ENCODE assay signal across 29 cellular contexts in genomic region chr2:188248513-188248912, GRCh38.
"Had no signal": no experiment of that assay in that cellular context is flagged by ENCODE, and none has a peak within 500 bp of the region (broad histone marks: within the 10 kb centered on the region; RNA-seq: fewer than 3 reads in every experiment).

No MANE protein-coding gene starts in this region.

- H3K27me3 Mint-ChIP-seq: stimulated activated memory B cell treated with anti-CD40 and anti-IgM and Interleukin-4, amounts not matched to agents 10 μg/mL and 1 μg/mL and 100 μg/mL, for 72 hours; stimulated activated naive B cell treated with anti-CD40 and anti-IgM and Interleukin-4, amounts not matched to agents 10 μg/mL and 1 μg/mL and 100 μg/mL, for 72 hours; stimulated activated naive CD8-positive, alpha-beta T cell treated with anti-CD3 and anti-CD28 coated beads, Interleukin-15, amount 100 ng/mL, for 72 hours; stimulated activated naive CD8-positive, alpha-beta T cell treated with anti-CD3 and anti-CD28 coated beads, Interleukin-15, Interleukin-2, amounts not matched to agents 100 ng/mL and 50 ng/mL, for 24 hours; type B pancreatic cell had no signal

- H3K4me1 ChIP-seq: stomach, suprapubic skin, testis, thyroid gland, tibial artery, tibial nerve, transverse colon, upper lobe of left lung, upper lobe of right lung, uterus, vagina had no signal

- H3K4me1 Mint-ChIP-seq: stimulated activated effector memory CD8-positive, alpha-beta T cell treated with anti-CD3 and anti-CD28 coated beads, Interleukin-12 subunit alpha, Interleukin-12 subunit beta, amount 100 ng/mL, for 72 hours; stimulated activated memory B cell treated with anti-CD40 and anti-IgM and Interleukin-4, amounts not matched to agents 10 μg/mL and 1 μg/mL and 100 μg/mL, for 72 hours; stimulated activated naive B cell treated with anti-CD40 and anti-IgM and Interleukin-4, amounts not matched to agents 10 μg/mL and 1 μg/mL and 100 μg/mL, for 72 hours; stimulated activated naive CD8-positive, alpha-beta T cell treated with anti-CD3 and anti-CD28 coated beads, Interleukin-15, amount 100 ng/mL, for 72 hours had no signal

- H3K27me3 ChIP-seq: stomach, suprapubic skin, testis, thyroid gland, tibial artery, tibial nerve, transverse colon, upper lobe of left lung, upper lobe of right lung, uterus, vagina had no signal

- H3K36me3 Mint-ChIP-seq: stimulated activated effector memory CD8-positive, alpha-beta T cell treated with anti-CD3 and anti-CD28 coated beads, Interleukin-12 subunit alpha, Interleukin-12 subunit beta, amount 100 ng/mL, for 72 hours; stimulated activated memory B cell treated with anti-CD40 and anti-IgM and Interleukin-4, amounts not matched to agents 10 μg/mL and 1 μg/mL and 100 μg/mL, for 72 hours; stimulated activated naive B cell treated with anti-CD40 and anti-IgM and Interleukin-4, amounts not matched to agents 10 μg/mL and 1 μg/mL and 100 μg/mL, for 72 hours; type B pancreatic cell had no signal

- H3K4me3 ChIP-seq: stomach, suprapubic skin, testis, thoracic aorta, thyroid gland, tibial artery, tibial nerve, transverse colon, upper lobe of left lung, upper lobe of right lung, uterus, vagina had no signal

- H3K27ac ChIP-seq: stomach, suprapubic skin, testis, thoracic aorta, thyroid gland, tibial artery, tibial nerve, transverse colon, upper lobe of left lung, upper lobe of right lung, uterus, vagina had no signal

- H3K4me3 Mint-ChIP-seq: stimulated activated effector memory CD8-positive, alpha-beta T cell treated with anti-CD3 and anti-CD28 coated beads, Interleukin-12 subunit alpha, Interleukin-12 subunit beta, amount 100 ng/mL, for 72 hours; stimulated activated memory B cell treated with anti-CD40 and anti-IgM and Interleukin-4, amounts not matched to agents 10 μg/mL and 1 μg/mL and 100 μg/mL, for 72 hours; stimulated activated naive B cell treated with anti-CD40 and anti-IgM and Interleukin-4, amounts not matched to agents 10 μg/mL and 1 μg/mL and 100 μg/mL, for 72 hours; stimulated activated naive CD8-positive, alpha-beta T cell treated with anti-CD3 and anti-CD28 coated beads, Interleukin-15, amount 100 ng/mL, for 72 hours; stimulated activated naive CD8-positive, alpha-beta T cell treated with anti-CD3 and anti-CD28 coated beads, Interleukin-15, Interleukin-2, amounts not matched to agents 100 ng/mL and 50 ng/mL, for 24 hours; type B pancreatic cell had no signal

- H3K27ac Mint-ChIP-seq: stimulated activated effector memory CD8-positive, alpha-beta T cell treated with anti-CD3 and anti-CD28 coated beads, Interleukin-12 subunit alpha, Interleukin-12 subunit beta, amount 100 ng/mL, for 72 hours; stimulated activated memory B cell treated with anti-CD40 and anti-IgM and Interleukin-4, amounts not matched to agents 10 μg/mL and 1 μg/mL and 100 μg/mL, for 72 hours; stimulated activated naive B cell treated with anti-CD40 and anti-IgM and Interleukin-4, amounts not matched to agents 10 μg/mL and 1 μg/mL and 100 μg/mL, for 72 hours; stimulated activated naive CD8-positive, alpha-beta T cell treated with anti-CD3 and anti-CD28 coated beads, Interleukin-15, amount 100 ng/mL, for 72 hours; stimulated activated naive CD8-positive, alpha-beta T cell treated with anti-CD3 and anti-CD28 coated beads, Interleukin-15, Interleukin-2, amounts not matched to agents 100 ng/mL and 50 ng/mL, for 24 hours; type B pancreatic cell had no signal

- H3K36me3 ChIP-seq: stomach, suprapubic skin, thoracic aorta, thyroid gland, tibial artery, tibial nerve, transverse colon, upper lobe of left lung, upper lobe of right lung, uterus, vagina had no signal

- ATAC-seq: stimulated activated effector memory CD8-positive, alpha-beta T cell treated with anti-CD3 and anti-CD28 coated beads, Interleukin-12 subunit alpha, Interleukin-12 subunit beta, amount 100 ng/mL, for 72 hours; stimulated activated memory B cell treated with anti-CD40 and anti-IgM and Interleukin-4, amounts not matched to agents 10 μg/mL and 1 μg/mL and 100 μg/mL, for 72 hours; stimulated activated naive B cell treated with anti-CD40 and anti-IgM and Interleukin-4, amounts not matched to agents 10 μg/mL and 1 μg/mL and 100 μg/mL, for 72 hours; stimulated activated naive CD8-positive, alpha-beta T cell treated with anti-CD3 and anti-CD28 coated beads, Interleukin-15, amount 100 ng/mL, for 72 hours; stimulated activated naive CD8-positive, alpha-beta T cell treated with anti-CD3 and anti-CD28 coated beads, Interleukin-15, Interleukin-2, amounts not matched to agents 100 U/mL and 50 U/mL, for 24 hours; upper lobe of right lung had no signal

- H3K9me3 ChIP-seq: stomach, suprapubic skin, testis, thoracic aorta, thyroid gland, tibial nerve, transverse colon, upper lobe of left lung, upper lobe of right lung, uterus had no signal

- DNase-seq: stimulated activated CD4-positive, alpha-beta T cell treated with anti-CD3 and anti-CD28 coated beads, Interleukin-2, amount 100 ng/mL, for 48 hours; stimulated activated CD4-positive, alpha-beta T cell treated with anti-CD3 and anti-CD28 coated beads, Interleukin-4, amount 100 ng/mL, for 1 hour; stimulated activated CD4-positive, alpha-beta T cell treated with anti-CD3 and anti-CD28 coated beads, Interleukin-4, amount 100 ng/mL, for 24 hours; stimulated activated CD4-positive, alpha-beta T cell treated with anti-CD3 and anti-CD28 coated beads, Interleukin-4, amount 100 ng/mL, for 4 hours; stimulated activated CD8-positive, alpha-beta memory T cell treated with anti-CD3 and anti-CD28 coated beads, Interleukin-4, amount 100 ng/mL, for 48 hours; stimulated activated naive B cell treated with anti-CD40 and anti-IgM and Interleukin-4, amounts not matched to agents 10 μg/mL and 1 μg/mL and 100 μg/mL, for 72 hours; stimulated activated naive CD4-positive, alpha-beta T cell; stimulated activated naive CD4-positive, alpha-beta T cell treated with Interleukin-2 at 50 U/mL for 16 hours; stimulated activated naive CD8-positive, alpha-beta T cell treated with anti-CD3 and anti-CD28 coated beads, Interleukin-15, amount 100 ng/mL, for 72 hours; stimulated activated naive CD8-positive, alpha-beta T cell treated with anti-CD3 and anti-CD28 coated beads, Interleukin-15, Interleukin-2, amounts not matched to agents 100 U/mL and 50 U/mL, for 24 hours; stomach; substantia nigra; testis; thyroid gland; tibial artery; transverse colon; trophoblast cell; upper lobe of left lung; upper lobe of right lung; uterus had no signal

- FAIRE-seq: urothelium cell line had no signal
